Comparison of ENCODE assay signal across 18 cellular contexts in the genomic region with DNA sequence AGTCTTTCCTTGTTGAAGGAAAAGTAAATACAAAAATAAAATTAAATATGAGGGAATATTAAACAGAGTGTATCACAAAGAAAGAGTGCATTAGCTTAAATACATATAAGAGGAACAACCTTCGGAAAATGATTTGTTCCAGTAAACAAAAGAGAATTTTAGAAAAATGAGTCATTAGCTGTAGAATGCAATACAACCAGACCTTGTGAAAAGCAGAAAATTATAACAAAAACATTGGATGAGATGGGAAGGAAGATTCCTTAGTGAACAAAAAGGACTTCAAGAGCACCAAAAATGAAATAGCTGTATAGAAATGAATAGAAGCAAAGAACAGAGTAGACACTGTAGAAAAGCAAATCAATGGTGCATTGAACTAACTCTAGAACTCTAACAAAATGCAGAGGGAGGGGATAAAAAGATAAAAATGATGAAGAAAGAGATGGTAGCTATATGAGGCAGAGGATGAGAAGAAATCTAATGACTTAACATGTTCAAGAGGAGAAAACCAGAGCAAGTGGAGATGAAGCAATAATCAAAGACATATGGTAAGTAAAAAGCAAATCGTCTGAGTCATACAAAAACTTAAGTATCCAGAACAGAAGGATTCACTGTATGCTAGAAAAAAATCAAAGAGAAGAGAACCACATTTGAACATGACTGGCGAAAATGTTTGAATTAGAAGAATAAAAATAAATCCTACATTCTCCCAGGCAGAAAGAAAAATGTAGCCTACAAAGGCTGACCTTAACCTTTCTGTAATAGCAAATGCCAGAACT.
A peak's percentile ranks its signal among the peaks of the same experiment; 100 is the strongest.
DNase-seq lines count a peak whose midpoint lies in the region; ATAC-seq and TF ChIP-seq lines count a peak whose summit lies in the region.
"Had no signal": no experiment of that assay in that cellular context is flagged by ENCODE, and none has a peak within 500 bp of the region (broad histone marks: within the 10 kb centered on the region; RNA-seq: fewer than 3 reads in every experiment).

No MANE protein-coding gene starts in this region.

- CTCF ChIA-PET in IMR-90 (lab: Yijun Ruan, JAX): interaction anchor here (1.3 kb wide), 1 partner anchor 8 kb away, joined by 4 read pairs; no protein-coding TSS in a partner anchor

- H3K18ac ChIP-seq in IMR-90 (ENCODE audit: low read depth, low read length): peak overlapping the region; percentile 9; the same call in 1 of the 2 replicates

- TF ChIP-seq RAD21 in IMR-90 (IDR thresholded peaks at IDR 0.05; ENCODE audit: low read length): no peak

- H4K20me1 ChIP-seq in IMR-90 (ENCODE audit: insufficient read depth, low read length): no peaks in the 10 kb centered on the region

- H4K8ac ChIP-seq in IMR-90 (ENCODE audit: low read depth in 2 of 2, low read length in 2 of 2): peak overlapping the region in 1 of 2 experiments; percentile 9; a peak in 1 of 4 replicates

- no peak overlapping the region for H3K4me3 Mint-ChIP-seq in glutamatergic neuron (ENCODE audit: unreplicated experiment)
- H3K4me3 Mint-ChIP-seq: activated CD8-positive, alpha-beta T cell treated with anti-CD3 and anti-CD28 coated beads for 36 hours; activated naive CD8-positive, alpha-beta T cell treated with anti-CD3 and anti-CD28 coated beads, Interleukin-2, amount 50 U/mL, for 24 hours; activated T-cell treated with anti-CD3 and anti-CD28 coated beads, Interleukin-2, amount 50 U/mL, for 72 hours; nephron; T-cell had no signal

- no peak overlapping the region for H3K14ac ChIP-seq in IMR-90 (replicated peaks; ENCODE audit: low read depth, low read length)

- H2BK5ac ChIP-seq in IMR-90 (ENCODE audit: low read depth, low read length, poor library complexity, severe bottlenecking): peak overlapping the region; percentile 91

- TF ChIP-seq POLR2A in IMR-90 (IDR thresholded peaks at IDR 0.05; ENCODE audit: low read depth, low read length) (no peak), suprapubic skin (IDR thresholded peaks at IDR 0.05) (no peak)

- H2AK9ac ChIP-seq in IMR-90 (replicated peaks; ENCODE audit: low read depth, low read length, poor library complexity): no peak overlapping the region

- no peak overlapping the region for H3K23ac ChIP-seq in IMR-90 (ENCODE audit: low read depth, low read length)

- H2BK120ac ChIP-seq in IMR-90 (ENCODE audit: low read depth, low read length): peak overlapping the region; percentile 65

- in situ Hi-C loops in IMR-90 (cut with MboI; ENCODE audit: low sequenced_read_pairs): no loop called here

- H3K4me3 ChIP-seq in AG10803 (ENCODE audit: low read length) (no peak overlapping the region), IMR-90 (ENCODE audit: insufficient read depth, low read depth, low read length) (no peak overlapping the region), choroid plexus epithelial cell (ENCODE audit: low read depth, low read length) (no peak overlapping the region), tibial artery (no peak overlapping the region), lower lobe of right lung (no peak overlapping the region), suprapubic skin (no peak overlapping the region)

- H4K91ac ChIP-seq in IMR-90 (ENCODE audit: insufficient read depth, low read depth, low read length): peak overlapping the region; percentile 32; the same call in 1 of the 2 replicates

- TF ChIP-seq CTCF in AG10803 (conservative IDR thresholded peaks at IDR 0.05; ENCODE audit: low read length) (no peak), IMR-90 (conservative IDR thresholded peaks at IDR 0.05; ENCODE audit: low read depth, low read length) (no peak), choroid plexus epithelial cell (conservative IDR thresholded peaks at IDR 0.05; ENCODE audit: low read depth, low read length) (no peak), tibial artery (IDR thresholded peaks at IDR 0.05) (no peak), glutamatergic neuron (IDR thresholded peaks at IDR 0.05; ENCODE audit: partially characterized antibody, unreplicated experiment) (no peak), lower lobe of right lung (IDR thresholded peaks at IDR 0.05) (no peak), suprapubic skin (IDR thresholded peaks at IDR 0.05) (no peak)

- WGBS in IMR-90 (ENCODE audit: extremely low coverage in 2 of 2, insufficient read length in 1 of 2), 2 experiments: no CpG with 5 or more reads among the region's 3 CpGs
- WGBS in suprapubic skin: 68% methylated on average over 3 of the region's 3 CpGs

- no peaks in the 10 kb centered on the region for H3K79me1 ChIP-seq in IMR-90 (ENCODE audit: low read depth in 1 of 2, low read length in 2 of 2)

- no peak overlapping the region for H2AFZ ChIP-seq in IMR-90 (replicated peaks; ENCODE audit: low read length, poor library complexity)

- H3K4me1 ChIP-seq in IMR-90 (ENCODE audit: control insufficient read depth, insufficient read depth, low read length) (peaks cover 3% of the 10 kb centered on the region), tibial artery (no peaks in the 10 kb centered on the region), lower lobe of right lung (no peaks in the 10 kb centered on the region), suprapubic skin (no peaks in the 10 kb centered on the region)

- no TSS peak for BruUV-seq in IMR-90 (replicated peaks; lab: Mats Ljungman, UMichigan)

- dilution Hi-C loops in IMR-90 (cut with HindIII; ENCODE audit: low sequenced_read_pairs, unreplicated experiment): no loop called here

- no peak overlapping the region for H3K9ac ChIP-seq in IMR-90 (ENCODE audit: low read depth, low read length)

- H3K4ac ChIP-seq in IMR-90 (ENCODE audit: low read depth, low read length): peak overlapping the region; percentile 20; the same call in 1 of the 2 replicates

- peak overlapping the region; percentile 43; the same call in 1 of the 2 replicates for H4K5ac ChIP-seq in IMR-90 (ENCODE audit: low read depth, low read length)

- POLR2A ChIA-PET in IMR-90 (lab: Charles Lee; ENCODE audit: unreplicated experiment): no interaction called here

- H3K9me1 ChIP-seq in IMR-90 (ENCODE audit: insufficient read depth, low read length): no peaks in the 10 kb centered on the region

- no peaks in the 10 kb centered on the region for H3K36me3 Mint-ChIP-seq in glutamatergic neuron (ENCODE audit: unreplicated experiment)
- H3K36me3 Mint-ChIP-seq: T-cell had no signal

- no peak overlapping the region for H3K27ac Mint-ChIP-seq in glutamatergic neuron (ENCODE audit: unreplicated experiment)
- H3K27ac Mint-ChIP-seq: activated CD8-positive, alpha-beta T cell treated with anti-CD3 and anti-CD28 coated beads for 36 hours; activated naive CD8-positive, alpha-beta T cell treated with anti-CD3 and anti-CD28 coated beads, Interleukin-2, amount 50 U/mL, for 24 hours; activated T-cell treated with anti-CD3 and anti-CD28 coated beads, Interleukin-2, amount 50 U/mL, for 72 hours; T-cell had no signal

- H3K4me2 ChIP-seq in IMR-90 (ENCODE audit: low read depth, low read length): no peak overlapping the region

- H3K36me3 ChIP-seq in IMR-90 (ENCODE audit: control insufficient read depth, insufficient read depth, low read length) (no peaks in the 10 kb centered on the region), tibial artery (no peaks in the 10 kb centered on the region), lower lobe of right lung (no peaks in the 10 kb centered on the region), suprapubic skin (no peaks in the 10 kb centered on the region)

- no peak overlapping the region; the same call in 1 of the 2 replicates for H3K56ac ChIP-seq in IMR-90 (ENCODE audit: extremely low read depth, insufficient read depth, low read length)

- H3K4me1 Mint-ChIP-seq in glutamatergic neuron (ENCODE audit: low read depth, unreplicated experiment): no peaks in the 10 kb centered on the region
- H3K4me1 Mint-ChIP-seq: activated naive CD8-positive, alpha-beta T cell treated with anti-CD3 and anti-CD28 coated beads, Interleukin-2, amount 50 U/mL, for 24 hours; nephron; T-cell had no signal

- H2AK5ac ChIP-seq in IMR-90 (ENCODE audit: low read depth, low read length): no peak overlapping the region

- no peaks in the 10 kb centered on the region for H3K27me3 Mint-ChIP-seq in glutamatergic neuron (ENCODE audit: unreplicated experiment)
- H3K27me3 Mint-ChIP-seq: activated naive CD8-positive, alpha-beta T cell treated with anti-CD3 and anti-CD28 coated beads, Interleukin-2, amount 50 U/mL, for 24 hours had no signal

- H3K9me3 ChIP-seq in IMR-90 (ENCODE audit: control insufficient read depth, insufficient read depth, low read length) (no peaks in the 10 kb centered on the region), tibial artery (no peaks in the 10 kb centered on the region), lower lobe of right lung (no peaks in the 10 kb centered on the region), suprapubic skin (no peaks in the 10 kb centered on the region)

- intact Hi-C loops in IMR-90 (cut with micrococcal nuclease): no loop called here
- intact Hi-C loops in tibial artery (cut with DNase I; ENCODE audit: low total_unique reads): no loop called here
- intact Hi-C loops in lower lobe of right lung (cut with DNase I): no loop called here

- H3K27me3 ChIP-seq in IMR-90 (ENCODE audit: control insufficient read depth, insufficient read depth, low read length): no peaks in the 10 kb centered on the region
- H3K27me3 ChIP-seq in tibial artery: no peaks in the 10 kb centered on the region
- no peaks in the 10 kb centered on the region for H3K27me3 ChIP-seq in lower lobe of right lung (ENCODE audit: low read depth)
- H3K27me3 ChIP-seq in suprapubic skin: no peaks in the 10 kb centered on the region

- peak overlapping the region; percentile 83; the same call in 1 of the 2 replicates for H3K27ac ChIP-seq in IMR-90 (ENCODE audit: insufficient read depth, low read length)
- no peak overlapping the region for H3K27ac ChIP-seq in tibial artery
- H3K27ac ChIP-seq in lower lobe of right lung: no peak overlapping the region
- no peak overlapping the region for H3K27ac ChIP-seq in suprapubic skin
- H3K27ac ChIP-seq: VCaP had no signal

- peak overlapping the region; percentile 92 for H2BK20ac ChIP-seq in IMR-90 (ENCODE audit: low read depth, low read length)

- DNase-seq in AG10803 (ENCODE audit: low read depth): peak; percentile 85
- peak; percentile 86 for DNase-seq in IMR-90
- peak; percentile 62 for DNase-seq in choroid plexus epithelial cell (ENCODE audit: low read depth)
- DNase-seq in non-pigmented ciliary epithelial cell (ENCODE audit: low read depth): peak; percentile 31
- no peak for DNase-seq in tibial artery
- no peak for DNase-seq in glutamatergic neuron
- DNase-seq in lower lobe of right lung: no peak
- DNase-seq in suprapubic skin (ENCODE audit: low spot score in 2 of 2): no peak
- DNase-seq: activated CD8-positive, alpha-beta T cell treated with anti-CD3 and anti-CD28 coated beads for 36 hours; activated naive CD8-positive, alpha-beta T cell treated with anti-CD3 and anti-CD28 coated beads, Interleukin-2, amount 50 U/mL, for 24 hours; activated T-cell treated with anti-CD3 and anti-CD28 coated beads, Interleukin-2, amount 50 U/mL, for 72 hours; C1 segment of cervical spinal cord; kidney; mesendoderm; NCI-H2107; T-cell had no signal

- peak; percentile 77 for ATAC-seq in IMR-90 (ENCODE audit: low read depth)
- no peak for ATAC-seq in lower lobe of right lung
- ATAC-seq: activated CD8-positive, alpha-beta T cell treated with anti-CD3 and anti-CD28 coated beads for 36 hours; activated naive CD8-positive, alpha-beta T cell treated with anti-CD3 and anti-CD28 coated beads, Interleukin-2, amount 50 U/mL, for 24 hours; activated T-cell treated with anti-CD3 and anti-CD28 coated beads, Interleukin-2, amount 50 U/mL, for 72 hours; T-cell had no signal

- 0 out of 3 replicates have a peak overlapping the region, but pooled peaks have one; percentile 34 for H2BK15ac ChIP-seq in IMR-90 (ENCODE audit: low read depth, low read length)

- H3K9me3 Mint-ChIP-seq in glutamatergic neuron (ENCODE audit: unreplicated experiment): no peaks in the 10 kb centered on the region
- H3K9me3 Mint-ChIP-seq: activated CD8-positive, alpha-beta T cell treated with anti-CD3 and anti-CD28 coated beads for 36 hours; activated naive CD8-positive, alpha-beta T cell treated with anti-CD3 and anti-CD28 coated beads, Interleukin-2, amount 50 U/mL, for 24 hours; nephron had no signal

- TF ChIP-seq EP300 in suprapubic skin (IDR thresholded peaks at IDR 0.05): no peak

Comparison
In these comparisons a context has a peak if more than half of its experiments do, and no peak if none do; other contexts are left out.
1. DNase-seq: peak in AG10803 (single experiment), IMR-90 (single experiment), choroid plexus epithelial cell (single experiment) and non-pigmented ciliary epithelial cell (single experiment); none in tibial artery (0 of 2), glutamatergic neuron (single experiment), lower lobe of right lung (single experiment) and suprapubic skin (0 of 2).